ENCODE assay signal across 20 cellular contexts in the genomic region with DNA sequence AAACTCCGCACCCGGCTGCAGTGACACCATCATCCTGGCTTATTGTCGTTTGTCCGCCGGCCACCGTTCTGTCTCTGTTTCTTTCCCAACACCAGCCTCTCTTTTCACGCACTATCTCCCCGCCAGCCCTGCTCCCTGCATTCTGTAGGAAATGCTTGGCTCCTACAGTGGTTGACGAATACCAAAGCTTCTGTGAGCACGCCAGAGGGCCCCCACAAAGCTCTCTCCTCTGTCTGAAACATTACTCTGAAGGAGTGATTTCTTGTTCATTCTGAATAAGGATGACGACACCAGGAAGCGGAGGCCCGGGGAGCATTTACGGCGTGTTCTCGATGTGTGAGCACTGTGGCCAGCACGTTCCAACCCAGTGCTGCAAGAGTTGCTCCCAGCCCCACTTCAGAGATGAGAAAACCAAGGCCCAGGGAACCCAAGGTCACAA. TPM values are rescaled to one million over a fixed set of nuclear protein-coding genes. Genes with fewer than 3 reads are reported as not detected.
DNase-seq lines count a peak whose midpoint lies in the region; ATAC-seq and TF ChIP-seq lines count a peak whose summit lies in the region.
"Had no signal": no experiment of that assay in that cellular context is flagged by ENCODE, and none has a peak within 500 bp of the region (broad histone marks: within the 10 kb centered on the region; RNA-seq: fewer than 3 reads in every experiment).

No MANE protein-coding gene starts in this region.

- H3K27ac ChIP-seq in Panc1 (ENCODE audit: low read length) (peak overlapping the region; percentile 29; the same call in 1 of the 2 replicates), thyroid gland (peak overlapping the region; percentile 82 to 100 (median 92))
- H3K27ac ChIP-seq: epithelial cell of prostate, uterus had no signal

- no TSS peak for BruUV-seq in Panc1 (replicated peaks; lab: Mats Ljungman, UMichigan)

- CTCF ChIA-PET in Panc1 (lab: Charles Lee): no interaction called here

- peak; percentile 81 for DNase-seq in GM04503 (ENCODE audit: low read depth)
- DNase-seq in Panc1 (ENCODE audit: low read depth, low spot score): no peak
- DNase-seq in foreskin fibroblast: peak; percentile 63 to 71
- DNase-seq in thyroid gland: no peak
- no peak for DNase-seq in SIG-M5 (lab: John Stamatoyannopoulos, UW)
- DNase-seq in activated T-cell treated with anti-CD3 and anti-CD28 coated beads, Interleukin-2, amount 50 U/mL, for 48 hours: no peak
- DNase-seq in NCI-H524 treated with DMSO at 0.1 percent for 48 hours (lab: John Stamatoyannopoulos, UW): no peak
- DNase-seq: activated CD4-positive, alpha-beta T cell treated with anti-CD3 and anti-CD28 coated beads, Interleukin-2, amount 10 ng/mL, durations not matched to agents 24 days and 14 days; activated CD8-positive, alpha-beta memory T cell treated with anti-CD3 and anti-CD28 coated beads, Interleukin-2, amount 10 ng/mL, durations not matched to agents 7 days and 5 days; COR-L47; DMS79; NCI-H1105 treated with DMSO at 0.1 percent for 48 hours; NCI-H2107; NCI-H510A; stimulated activated CD4-positive, alpha-beta T cell treated with anti-CD3 and anti-CD28 coated beads, Interleukin-12 subunit alpha, Interleukin-12 subunit beta, amount 100 ng/mL, for 4 hours; uterus had no signal

- POLR2A ChIA-PET in Panc1 (lab: Charles Lee): no interaction called here

- intact Hi-C loops in Panc1 (cut with micrococcal nuclease; ENCODE audit: unreplicated experiment): no loop called here
- intact Hi-C loops in thyroid gland (cut with DNase I): no loop called here

- H3K9me3 ChIP-seq in Panc1 (ENCODE audit: control insufficient read depth, insufficient read depth, low read depth, low read length): peaks cover 14% of the 10 kb centered on the region; the same call in 1 of the 2 replicates
- H3K9me3 ChIP-seq in thyroid gland: no peaks in the 10 kb centered on the region

- WGBS in thyroid gland, 2 donors: 91% methylated on average over 16 to 17 of the region's 17 CpGs

- H3K4me1 ChIP-seq in Panc1 (ENCODE audit: control insufficient read depth, insufficient read depth, low read length) (peaks cover 38% of the 10 kb centered on the region), thyroid gland (peaks cover 47 to 74% of the 10 kb centered on the region in 2 donors)

- no peak for TF ChIP-seq POLR2A in thyroid gland (IDR thresholded peaks at IDR 0.05)

- H3K27me3 ChIP-seq in Panc1 (ENCODE audit: control insufficient read depth, insufficient read depth, low read length) (no peaks in the 10 kb centered on the region), thyroid gland (no peaks in the 10 kb centered on the region)
- H3K27me3 ChIP-seq: uterus had no signal

- no peak overlapping the region for H3K4me3 ChIP-seq in Panc1 (ENCODE audit: low read depth in 2 of 2, low read length in 2 of 2)
- no peak overlapping the region for H3K4me3 ChIP-seq in foreskin fibroblast (ENCODE audit: low read depth in 1 of 2, low read length in 2 of 2)
- H3K4me3 ChIP-seq in thyroid gland (replicated peaks in 1 of 3): no peak overlapping the region
- H3K4me3 ChIP-seq: lung, uterus had no signal

- TF ChIP-seq CTCF in Panc1 (IDR thresholded peaks at IDR 0.05) (no peak), foreskin fibroblast (IDR thresholded peaks at IDR 0.05; ENCODE audit: low read depth, low read length) (no peak), thyroid gland (IDR thresholded peaks at IDR 0.05) (no peak)

- in situ Hi-C loops in Panc1 (cut with HindIII; ENCODE audit: low pct_unique_long_range_greater_than_20kb, low sequenced_read_pairs): no loop called here

- H3K36me3 ChIP-seq in Panc1 (ENCODE audit: control insufficient read depth, insufficient read depth, low read length): no peaks in the 10 kb centered on the region
- no peaks in the 10 kb centered on the region for H3K36me3 ChIP-seq in thyroid gland
- H3K36me3 ChIP-seq: uterus had no signal

- ATAC-seq in Panc1: no peak
- ATAC-seq: activated CD8-positive, alpha-beta memory T cell treated with anti-CD3 and anti-CD28 coated beads, Interleukin-2, amount 10 ng/mL, durations not matched to agents 7 days and 5 days; activated naive CD4-positive, alpha-beta T cell treated with anti-CD3 and anti-CD28 coated beads, Interleukin-2, amount 50 U/mL, for 72 hours; activated T-helper 17 cell treated with anti-CD3 and anti-CD28 coated beads, Interleukin-2, amount 50 U/mL, for 72 hours had no signal

RNA-seq across cellular contexts. Expression of gene ADCY9, which starts 58.8 kb away (rescaled TPM):
- 29.8 TPM for total RNA-seq in Panc1 (2021; ENCODE audit: unreplicated experiment)
- 23.2 TPM for polyA plus RNA-seq in Panc1 (2012; ENCODE audit: insufficient read length)
- total RNA-seq in thyroid gland: 100 to 1,000 TPM in 2 of 4 donors, 10 to 100 TPM in 2; 61.4 to 123 (median 94.1) TPM

Comparison
In these comparisons a context has a peak if more than half of its experiments do, and no peak if none do; other contexts are left out.
1. DNase-seq: peak in GM04503 (single experiment) and foreskin fibroblast (2 of 2); none in Panc1 (single experiment), thyroid gland (0 of 2), SIG-M5 (single experiment), activated T-cell treated with anti-CD3 and anti-CD28 coated beads, Interleukin-2, amount 50 U/mL, for 48 hours (0 of 2) and NCI-H524 treated with DMSO at 0.1 percent for 48 hours (single experiment).